Comparison of ENCODE assay signal across 29 cellular contexts in genomic region chr4:37478151-37478550, GRCh38.
"Had no signal": no experiment of that assay in that cellular context is flagged by ENCODE, and none has a peak within 500 bp of the region (broad histone marks: within the 10 kb centered on the region; RNA-seq: fewer than 3 reads in every experiment).

No MANE protein-coding gene starts in this region.

- H3K27ac ChIP-seq: cardiac muscle cell, colonic mucosa, esophagus squamous epithelium, gastroesophageal sphincter, heart right ventricle had no signal

- H3K36me3 ChIP-seq: breast epithelium, cardiac muscle cell, colonic mucosa, esophagus squamous epithelium, gastroesophageal sphincter, heart right ventricle had no signal

- FAIRE-seq: endometrium, endothelial cell of umbilical vein had no signal

- DNase-seq: activated CD4-positive, alpha-beta T cell treated with anti-CD3 and anti-CD28 coated beads for 48 hours; activated CD4-positive, alpha-beta T cell treated with anti-CD3 and anti-CD28 coated beads, Interleukin-2, amount 50 U/mL, for 1 hour; activated CD4-positive, alpha-beta T cell treated with anti-CD3 and anti-CD28 coated beads, Interleukin-2, amount 50 U/mL, for 48 hours; activated CD4-positive, CD25-positive, alpha-beta regulatory T cell; activated CD8-positive, alpha-beta memory T cell treated with anti-CD3 and anti-CD28 coated beads for 24 hours; activated CD8-positive, alpha-beta T cell treated with anti-CD3 and anti-CD28 coated beads for 36 hours; activated effector memory CD4-positive, alpha-beta T cell treated with Interleukin-2 at 50 U/mL for 16 hours; activated gamma-delta T cell treated with Interleukin-2 at 50 U/mL for 16 hours; activated naive CD4-positive, alpha-beta T cell treated with anti-CD3 and anti-CD28 coated beads, Interleukin-2, amount 50 U/mL, for 16 hours; activated naive CD4-positive, alpha-beta T cell treated with Interleukin-2 at 50 U/mL for 16 hours; activated T-cell treated with anti-CD3 and anti-CD28 coated beads, Interleukin-2, amount 50 U/mL, for 4 hours; amniotic stem cell; anterior cingulate cortex; central memory CD4-positive, alpha-beta T cell; cerebellar nuclear complex; colonic mucosa; effector CD8-positive, alpha-beta T cell; esophagus squamous epithelium; foreskin melanocyte; heart right ventricle; T-helper 1 cell; T-helper 17 cell; T1000 had no signal

- H3K9me3 ChIP-seq: breast epithelium, colonic mucosa, esophagus squamous epithelium, gastroesophageal sphincter, heart right ventricle had no signal

- ATAC-seq: activated CD8-positive, alpha-beta T cell treated with anti-CD3 and anti-CD28 coated beads for 36 hours; activated T-cell treated with anti-CD3 and anti-CD28 coated beads, Interleukin-2, amount 50 U/mL, for 4 hours; activated T-helper 17 cell treated with anti-CD3 and anti-CD28 coated beads, Interleukin-2, amount 50 U/mL, for 72 hours; gastroesophageal sphincter; heart right ventricle; T-helper 17 cell had no signal

- H3K4me1 ChIP-seq: breast epithelium, colonic mucosa, esophagus squamous epithelium, gastroesophageal sphincter had no signal

- H3K4me3 ChIP-seq: breast epithelium, cardiac muscle cell, colonic mucosa, esophagus squamous epithelium, gastroesophageal sphincter, heart right ventricle had no signal

- H3K27me3 ChIP-seq: breast epithelium, cardiac muscle cell, colonic mucosa, gastroesophageal sphincter had no signal
